Comparison of ENCODE assay signal across 8 cellular contexts in genomic region chrX:126027229-126027628, GRCh38.
"Had no signal": no experiment of that assay in that cellular context is flagged by ENCODE, and none has a peak within 500 bp of the region (broad histone marks: within the 10 kb centered on the region; RNA-seq: fewer than 3 reads in every experiment).

No MANE protein-coding gene starts in this region.

- H2AFZ ChIP-seq: GM23338 had no signal

- ATAC-seq: GM23338, HCT116, HepG2 had no signal

- H3K27me3 Mint-ChIP-seq: IgD-negative memory B cell had no signal

- H3K4me2 ChIP-seq: GM23338 had no signal

- H3K4me1 ChIP-seq: HAP-1 had no signal

- H3K4me3 ChIP-seq: GM23338, HAP-1 had no signal

- H3K4me1 Mint-ChIP-seq: IgD-negative memory B cell had no signal

- H3K36me3 Mint-ChIP-seq: IgD-negative memory B cell had no signal

- DNase-seq: HFFc6, KBM-7 had no signal

- H3K27ac ChIP-seq: HL-60 had no signal

- H3K4me3 Mint-ChIP-seq: GM23338, HFFc6, IgD-negative memory B cell had no signal

- H3K9me3 ChIP-seq: HAP-1 had no signal

- H3K27ac Mint-ChIP-seq: GM23338, HFFc6 had no signal

- H3K36me3 ChIP-seq: HAP-1 had no signal

- H3K9me3 Mint-ChIP-seq: GM23338 had no signal
